Comparison of ENCODE assay signal across 14 cellular contexts in the genomic region with DNA sequence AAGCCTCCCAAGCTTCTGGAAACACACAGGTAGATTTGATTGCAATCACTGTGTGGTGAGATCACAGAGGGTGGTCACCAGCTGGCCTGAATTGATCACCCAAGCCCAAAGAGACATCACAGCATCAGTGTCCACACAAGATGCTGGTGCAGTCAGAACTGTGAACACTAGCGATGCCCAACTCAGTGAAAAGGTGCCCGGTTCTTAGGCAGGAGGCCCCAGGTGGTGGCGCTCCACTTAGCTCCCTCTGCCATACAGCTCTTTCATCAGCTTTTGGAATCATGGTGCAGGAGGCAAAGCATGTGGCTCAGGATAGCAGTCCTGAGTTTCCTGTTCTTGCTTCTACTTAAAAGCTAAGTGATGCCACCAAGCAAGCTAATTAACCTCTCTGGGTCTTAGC. TPM values are rescaled to one million over a fixed set of nuclear protein-coding genes. Genes with fewer than 3 reads are reported as not detected.
DNase-seq lines count a peak whose midpoint lies in the region; ATAC-seq, FAIRE-seq and TF ChIP-seq lines count a peak whose summit lies in the region.
"Had no signal": no experiment of that assay in that cellular context is flagged by ENCODE, and none has a peak within 500 bp of the region (broad histone marks: within the 10 kb centered on the region; RNA-seq: fewer than 3 reads in every experiment).

No MANE protein-coding gene starts in this region.

- H3K4me3 Mint-ChIP-seq in endodermal cell = no peak overlapping the region

- H3K4me1 ChIP-seq in HepG2 (ENCODE audit: insufficient read depth, low read length) (peaks cover 31% of the 10 kb centered on the region), right lobe of liver (peaks cover 0 to 36% (median 9%) of the 10 kb centered on the region in 4 donors), OCI-LY3 (ENCODE audit: low read length) (peaks cover 16% of the 10 kb centered on the region), endodermal cell (ENCODE audit: control insufficient read depth, insufficient read depth, low read length) (peaks cover 3% of the 10 kb centered on the region)

- H3K27ac ChIP-seq in HepG2 (ENCODE audit: extremely low read length, insufficient read depth, low read length) = no peak overlapping the region
- H3K27ac ChIP-seq in right lobe of liver = peak overlapping the region in 1 of 3 donors; percentile 66
- H3K27ac ChIP-seq in OCI-LY3 (ENCODE audit: low read length) = no peak overlapping the region
- no peak overlapping the region for H3K27ac ChIP-seq in endodermal cell (ENCODE audit: low read depth, low read length)
- H3K27ac ChIP-seq: BLaER1 had no signal

- no peak for ATAC-seq in HepG2
- ATAC-seq in right lobe of liver = no peak
- no peak for ATAC-seq in GM18868 (IDR thresholded peaks at IDR 0.05; ENCODE audit: unreplicated experiment)
- no peak for ATAC-seq in HG03280 (IDR thresholded peaks at IDR 0.05; ENCODE audit: unreplicated experiment)

- H3K9ac ChIP-seq in HepG2 (ENCODE audit: insufficient read depth, low read depth, low read length) = no peak overlapping the region
- no peak overlapping the region for H3K9ac ChIP-seq in OCI-LY3 (ENCODE audit: low read length)
- H3K9ac ChIP-seq in endodermal cell (ENCODE audit: extremely low read depth, low read length, poor library complexity, severe bottlenecking) = no peak overlapping the region
- H3K9ac ChIP-seq: BLaER1 had no signal

- H3K4me3 ChIP-seq in HepG2 (replicated peaks in 1 of 3; ENCODE audit: insufficient read depth in 1 of 3, low read depth in 2 of 3, low read length in 3 of 3) (no peak overlapping the region), right lobe of liver (no peak overlapping the region), OCI-LY3 (ENCODE audit: low read length) (no peak overlapping the region), endodermal cell (ENCODE audit: low read length) (no peak overlapping the region)
- H3K4me3 ChIP-seq: BLaER1 had no signal

- H3K27me3 ChIP-seq in HepG2 (ENCODE audit: control insufficient read depth in 1 of 2, insufficient read depth in 2 of 2, low read length in 2 of 2) (no peaks in the 10 kb centered on the region; a peak in 1 of 5 replicates), right lobe of liver (no peaks in the 10 kb centered on the region), OCI-LY3 (ENCODE audit: low read depth, low read length) (no peaks in the 10 kb centered on the region), endodermal cell (ENCODE audit: control insufficient read depth, insufficient read depth, low read length, poor library complexity, severe bottlenecking) (no peaks in the 10 kb centered on the region)
- H3K27me3 ChIP-seq: BLaER1 had no signal

- H3K36me3 Mint-ChIP-seq in endodermal cell (ENCODE audit: low read depth) = peaks cover 4% of the 10 kb centered on the region

- DNase-seq in HepG2 (ENCODE audit: low spot score) = no peak
- no peak for DNase-seq in right lobe of liver
- no peak for DNase-seq in endodermal cell
- DNase-seq in DMS79 treated with DMSO at 0.1 percent for 48 hours (lab: John Stamatoyannopoulos, UW) = no peak
- DNase-seq in DMS53 treated with DMSO at 0.1 percent for 48 hours (lab: John Stamatoyannopoulos, UW; ENCODE audit: unreplicated experiment) = no peak
- DNase-seq: KBM-7; NCI-H2171; stimulated activated CD4-positive, alpha-beta T cell treated with anti-CD3 and anti-CD28 coated beads, Interleukin-1b, Interleukin-23, amount 100 ng/mL, for 48 hours had no signal

- in situ Hi-C loops in HepG2 (cut with HindIII; ENCODE audit: extremely low pct_ligation_motif_present, low pct_unique_long_range_greater_than_20kb) = no loop called here

- no peak for TF ChIP-seq EP300 in HepG2 (IDR thresholded peaks at IDR 0.05; ENCODE audit: low read depth in 2 of 2, low read length in 2 of 2)
- no peak for TF ChIP-seq EP300 in HepG2 (CRISPR knock-in tag; IDR thresholded peaks at IDR 0.05; ENCODE audit: borderline replicate concordance)

- H3K4me2 ChIP-seq in HepG2 (ENCODE audit: low read depth, low read length) = no peak overlapping the region
- no peak overlapping the region for H3K4me2 ChIP-seq in OCI-LY3 (ENCODE audit: low read length)
- H3K4me2 ChIP-seq: BLaER1 had no signal

- peaks cover 0 to 20% of the 10 kb centered on the region in 2 experiments for H3K36me3 ChIP-seq in HepG2 (replicated peaks in 1 of 2; ENCODE audit: control insufficient read depth in 1 of 2, insufficient read depth in 2 of 2, low read length in 2 of 2)
- H3K36me3 ChIP-seq in right lobe of liver = no peaks in the 10 kb centered on the region
- H3K36me3 ChIP-seq in OCI-LY3 (replicated peaks; ENCODE audit: low read depth, low read length) = peaks cover 3% of the 10 kb centered on the region
- H3K36me3 ChIP-seq in endodermal cell (ENCODE audit: control insufficient read depth, insufficient read depth, low read length) = peaks cover 8% of the 10 kb centered on the region

- H3K79me2 ChIP-seq in HepG2 (ENCODE audit: insufficient read depth, low read length) (peaks cover 81% of the 10 kb centered on the region), OCI-LY3 (ENCODE audit: low read length) (peaks cover 98% of the 10 kb centered on the region)

- CTCF ChIA-PET in HepG2 (lab: Yijun Ruan, JAX; ENCODE audit: low intra/inter-chr PET ratio, low total read pairs) = no interaction called here

- POLR2A ChIA-PET in HepG2 (lab: Yijun Ruan, JAX) = interaction anchor here (1.2 to 1.3 kb wide), 2 partner anchors 11 to 33 kb away, joined by 3 read pairs; partner anchors contain the start of genes DGCR2 and ESS2

- peaks cover 19% of the 10 kb centered on the region for H3K4me1 Mint-ChIP-seq in endodermal cell

- no peak overlapping the region for H2AFZ ChIP-seq in HepG2 (ENCODE audit: low read length)
- H2AFZ ChIP-seq in OCI-LY3 (ENCODE audit: low read depth, low read length) = no peak overlapping the region

- no TSS peak for BruUV-seq in HepG2 (replicated peaks; lab: Mats Ljungman, UMichigan)

- H4K20me1 ChIP-seq in HepG2 (ENCODE audit: insufficient read depth, low read length) = peaks cover 53% of the 10 kb centered on the region
- peaks cover 84% of the 10 kb centered on the region for H4K20me1 ChIP-seq in OCI-LY3 (ENCODE audit: insufficient read depth, low read length)

- no peak for TF ChIP-seq RAD21 in HepG2 (CRISPR knock-in tag; IDR thresholded peaks at IDR 0.05)

- FAIRE-seq in HepG2 (lab: Jason Lieb, UNC) = no peak
- FAIRE-seq: frontal cortex had no signal

- TF ChIP-seq CTCF in HepG2 (CRISPR knock-in tag; IDR thresholded peaks at IDR 0.05) = no peak
- no peak for TF ChIP-seq CTCF in right lobe of liver (IDR thresholded peaks at IDR 0.05)
- peak; percentile 8; the same call in 1 of the 2 replicates for TF ChIP-seq CTCF in OCI-LY3 (IDR thresholded peaks at IDR 0.05; ENCODE audit: low read depth, low read length)
- peak; percentile 32 for TF ChIP-seq CTCF in endodermal cell (conservative IDR thresholded peaks at IDR 0.05)

- H3K27ac Mint-ChIP-seq in endodermal cell = peak overlapping the region; percentile 76

- H3K9me3 ChIP-seq in HepG2 (ENCODE audit: low read length) (no peaks in the 10 kb centered on the region), right lobe of liver (no peaks in the 10 kb centered on the region), OCI-LY3 (ENCODE audit: insufficient read depth, low read length) (no peaks in the 10 kb centered on the region), endodermal cell (ENCODE audit: control insufficient read depth, low read length) (no peaks in the 10 kb centered on the region)
- H3K9me3 ChIP-seq: BLaER1 had no signal

- intact Hi-C loops in HepG2 (cut with micrococcal nuclease; ENCODE audit: unreplicated experiment) = no loop called here
- intact Hi-C loops in right lobe of liver (cut with DNase I) = no loop called here

- WGBS in HepG2 (ENCODE audit: low lambda C conversion rate) = 100% methylated on average over 2 of the region's 3 CpGs
- WGBS in right lobe of liver (ENCODE audit: insufficient coverage, low coverage, low lambda C conversion rate, missing lambda C conversion rate) = no CpG with 5 or more reads among the region's 3 CpGs
- 84 to 95% methylated on average over 3 of the region's 3 CpGs for WGBS in endodermal cell (ENCODE audit: insufficient coverage in 1 of 2, insufficient read length in 1 of 2), 2 experiments

- no peaks in the 10 kb centered on the region for H3K9me3 Mint-ChIP-seq in endodermal cell

- no peaks in the 10 kb centered on the region for H3K27me3 Mint-ChIP-seq in endodermal cell (ENCODE audit: insufficient read depth)

- TF ChIP-seq POLR2A in HepG2 (IDR thresholded peaks at IDR 0.05; ENCODE audit: insufficient read depth in 1 of 2, low read depth in 2 of 2, low read length in 2 of 2) (no peak), right lobe of liver (IDR thresholded peaks at IDR 0.05) (no peak)

RNA-seq across cellular contexts. Expression of gene DGCR2, which starts 11.1 kb away (rescaled TPM):
- total RNA-seq in HepG2 (2016; rRNA removed; fragmentation: Illumina TruSeq; extraction: Trizol) = 13.1 and 35.3 TPM in 2 replicates
- total RNA-seq in HepG2 (2016; cell fraction: cytosol; rRNA removed; fragmentation: Illumina TruSeq; extraction: Trizol; ENCODE audit: low read depth) = 3.2 and 3.3 TPM in 2 replicates
- 11.4 and 34.3 TPM in 2 replicates for total RNA-seq in HepG2 (2016; cell fraction: insoluble cytoplasmic fraction; rRNA removed; fragmentation: Illumina TruSeq; extraction: Trizol)
- total RNA-seq in HepG2 (2016; cell fraction: membrane; rRNA removed; fragmentation: Illumina TruSeq; extraction: Trizol) = 7.2 and 7.5 TPM in 2 replicates
- 34.8 and 37.6 TPM in 2 replicates for total RNA-seq in HepG2 (2016; cell fraction: nucleus; rRNA removed; fragmentation: Illumina TruSeq; extraction: Trizol)
- 23.1 and 27.6 TPM in 2 replicates for polyA plus RNA-seq in HepG2 (2011; rRNA removed)
- 25.5 and 27.7 TPM in 2 replicates for polyA plus RNA-seq in HepG2 (2011; cell fraction: cytosol; rRNA removed)
- 29.9 and 34.4 TPM in 2 replicates for polyA plus RNA-seq in HepG2 (2011; cell fraction: nucleus; rRNA removed)
- 25.6 and 27.4 TPM in 2 replicates for polyA plus RNA-seq in HepG2 (2012)
- 1.5 TPM in 2 replicates for polyA plus RNA-seq in HepG2 (2016; cell fraction: cytosol; fragmentation: Illumina TruSeq; extraction: Trizol; ENCODE audit: low read depth)
- polyA plus RNA-seq in HepG2 (2016; cell fraction: insoluble cytoplasmic fraction; fragmentation: Illumina TruSeq; extraction: Trizol; ENCODE audit: low read depth) = 10.5 and 13.9 TPM in 2 replicates
- polyA plus RNA-seq in HepG2 (2016; cell fraction: membrane; fragmentation: Illumina TruSeq; extraction: Trizol; ENCODE audit: low read depth) = 3.2 and 3.5 TPM in 2 replicates
- polyA plus RNA-seq in HepG2 (2016; cell fraction: nucleus; fragmentation: Illumina TruSeq; extraction: Trizol; ENCODE audit: insufficient read depth, low read depth) = 46.9 and 47.1 TPM in 2 replicates
- polyA minus RNA-seq in HepG2 (2011; rRNA and poly(A)+ RNA removed; ENCODE audit: low replicate concordance) = 21.9 and 57.1 TPM in 2 replicates
- polyA minus RNA-seq in HepG2 (2011; cell fraction: cytosol; rRNA and poly(A)+ RNA removed) = 20.8 and 23.5 TPM in 2 replicates
- polyA minus RNA-seq in HepG2 (2011; cell fraction: nucleus; rRNA and poly(A)+ RNA removed) = 18.0 and 21.3 TPM in 2 replicates
- 10 to 100 TPM; 19.8 to 31.7 (median 24.7) TPM for total RNA-seq in right lobe of liver
- 10 to 100 TPM; 54.6 to 62.9 TPM for total RNA-seq in endodermal cell
- polyA plus RNA-seq in endodermal cell (2013, experiment 1 of 2) = 47.4 TPM
- polyA plus RNA-seq in endodermal cell (2013, experiment 2 of 2) = 41.6 TPM

RNA-seq across cellular contexts. Expression of gene TSSK2, which starts 20.0 kb away (rescaled TPM):
- not detected in 2 replicates for total RNA-seq in HepG2 (2016; rRNA removed; fragmentation: Illumina TruSeq; extraction: Trizol)
- total RNA-seq in HepG2 (2016; cell fraction: cytosol; rRNA removed; fragmentation: Illumina TruSeq; extraction: Trizol; ENCODE audit: low read depth) = not detected in 2 replicates
- not detected in 2 replicates for total RNA-seq in HepG2 (2016; cell fraction: insoluble cytoplasmic fraction; rRNA removed; fragmentation: Illumina TruSeq; extraction: Trizol)
- not detected in 2 replicates for total RNA-seq in HepG2 (2016; cell fraction: membrane; rRNA removed; fragmentation: Illumina TruSeq; extraction: Trizol)
- not detected in 2 replicates for total RNA-seq in HepG2 (2016; cell fraction: nucleus; rRNA removed; fragmentation: Illumina TruSeq; extraction: Trizol)
- not detected in 2 replicates for polyA plus RNA-seq in HepG2 (2011; rRNA removed)
- not detected in 2 replicates for polyA plus RNA-seq in HepG2 (2011; cell fraction: cytosol; rRNA removed)
- not detected in 2 replicates for polyA plus RNA-seq in HepG2 (2011; cell fraction: nucleus; rRNA removed)
- polyA plus RNA-seq in HepG2 (2012) = not detected in 2 replicates
- not detected in 2 replicates for polyA plus RNA-seq in HepG2 (2016; cell fraction: cytosol; fragmentation: Illumina TruSeq; extraction: Trizol; ENCODE audit: low read depth)
- polyA plus RNA-seq in HepG2 (2016; cell fraction: insoluble cytoplasmic fraction; fragmentation: Illumina TruSeq; extraction: Trizol; ENCODE audit: low read depth) = not detected in 2 replicates
- not detected in 2 replicates for polyA plus RNA-seq in HepG2 (2016; cell fraction: membrane; fragmentation: Illumina TruSeq; extraction: Trizol; ENCODE audit: low read depth)
- polyA plus RNA-seq in HepG2 (2016; cell fraction: nucleus; fragmentation: Illumina TruSeq; extraction: Trizol; ENCODE audit: insufficient read depth, low read depth) = not detected in 2 replicates
- not detected in 2 replicates for polyA minus RNA-seq in HepG2 (2011; rRNA and poly(A)+ RNA removed; ENCODE audit: low replicate concordance)
- not detected in 2 replicates for polyA minus RNA-seq in HepG2 (2011; cell fraction: cytosol; rRNA and poly(A)+ RNA removed)
- polyA minus RNA-seq in HepG2 (2011; cell fraction: nucleus; rRNA and poly(A)+ RNA removed) = not detected in 2 replicates
- total RNA-seq in right lobe of liver = not detected
- total RNA-seq in endodermal cell = not detected
- polyA plus RNA-seq in endodermal cell (2013, experiment 1 of 2) = not detected
- polyA plus RNA-seq in endodermal cell (2013, experiment 2 of 2) = not detected
- total RNA-seq: frontal cortex, pulmonary artery endothelial cell had no signal

RNA-seq across cellular contexts. Expression of gene ESS2, which starts 33.3 kb away (rescaled TPM):
- total RNA-seq in HepG2 (2016; rRNA removed; fragmentation: Illumina TruSeq; extraction: Trizol) (7.6 and 8.9 TPM in 2 replicates), right lobe of liver (1 to 10 TPM; 4.8 to 9.2 (median 5.4) TPM), endodermal cell (10 to 100 TPM; 14.5 to 14.8 TPM)
- 1.4 and 1.9 TPM in 2 replicates for total RNA-seq in HepG2 (2016; cell fraction: cytosol; rRNA removed; fragmentation: Illumina TruSeq; extraction: Trizol; ENCODE audit: low read depth)
- total RNA-seq in HepG2 (2016; cell fraction: insoluble cytoplasmic fraction; rRNA removed; fragmentation: Illumina TruSeq; extraction: Trizol) = 7.9 and 8.1 TPM in 2 replicates
- 4.1 and 4.3 TPM in 2 replicates for total RNA-seq in HepG2 (2016; cell fraction: membrane; rRNA removed; fragmentation: Illumina TruSeq; extraction: Trizol)
- total RNA-seq in HepG2 (2016; cell fraction: nucleus; rRNA removed; fragmentation: Illumina TruSeq; extraction: Trizol) = 4.9 and 6.3 TPM in 2 replicates
- polyA plus RNA-seq in HepG2 (2011; rRNA removed) = 7.7 and 9.4 TPM in 2 replicates
- 6.7 and 9.6 TPM in 2 replicates for polyA plus RNA-seq in HepG2 (2011; cell fraction: cytosol; rRNA removed)
- 18.1 and 19.0 TPM in 2 replicates for polyA plus RNA-seq in HepG2 (2011; cell fraction: nucleus; rRNA removed)
- 6.1 and 7.0 TPM in 2 replicates for polyA plus RNA-seq in HepG2 (2012)
- polyA plus RNA-seq in HepG2 (2016; cell fraction: cytosol; fragmentation: Illumina TruSeq; extraction: Trizol; ENCODE audit: low read depth) = 2.1 and 2.6 TPM in 2 replicates
- polyA plus RNA-seq in HepG2 (2016; cell fraction: insoluble cytoplasmic fraction; fragmentation: Illumina TruSeq; extraction: Trizol; ENCODE audit: low read depth) = 9.6 and 10.8 TPM in 2 replicates
- 3.7 and 3.8 TPM in 2 replicates for polyA plus RNA-seq in HepG2 (2016; cell fraction: membrane; fragmentation: Illumina TruSeq; extraction: Trizol; ENCODE audit: low read depth)
- 17.9 and 18.0 TPM in 2 replicates for polyA plus RNA-seq in HepG2 (2016; cell fraction: nucleus; fragmentation: Illumina TruSeq; extraction: Trizol; ENCODE audit: insufficient read depth, low read depth)
- polyA minus RNA-seq in HepG2 (2011; rRNA and poly(A)+ RNA removed; ENCODE audit: low replicate concordance) = 5.0 and 5.6 TPM in 2 replicates
- polyA minus RNA-seq in HepG2 (2011; cell fraction: cytosol; rRNA and poly(A)+ RNA removed) = 3.7 and 4.4 TPM in 2 replicates
- 4.8 and 6.2 TPM in 2 replicates for polyA minus RNA-seq in HepG2 (2011; cell fraction: nucleus; rRNA and poly(A)+ RNA removed)
- 17.1 TPM for polyA plus RNA-seq in endodermal cell (2013, experiment 1 of 2)
- polyA plus RNA-seq in endodermal cell (2013, experiment 2 of 2) = 15.0 TPM

RNA-seq across cellular contexts. Expression of gene GSC2, which starts 39.0 kb away (rescaled TPM):
- total RNA-seq in HepG2 (2016; rRNA removed; fragmentation: Illumina TruSeq; extraction: Trizol) (not detected in 2 replicates), right lobe of liver (not detected), endodermal cell (not detected)
- not detected in 2 replicates for total RNA-seq in HepG2 (2016; cell fraction: cytosol; rRNA removed; fragmentation: Illumina TruSeq; extraction: Trizol; ENCODE audit: low read depth)
- not detected in 2 replicates for total RNA-seq in HepG2 (2016; cell fraction: insoluble cytoplasmic fraction; rRNA removed; fragmentation: Illumina TruSeq; extraction: Trizol)
- total RNA-seq in HepG2 (2016; cell fraction: membrane; rRNA removed; fragmentation: Illumina TruSeq; extraction: Trizol) = not detected in 2 replicates
- total RNA-seq in HepG2 (2016; cell fraction: nucleus; rRNA removed; fragmentation: Illumina TruSeq; extraction: Trizol) = not detected in 2 replicates
- polyA plus RNA-seq in HepG2 (2011; rRNA removed) = not detected in 2 replicates
- not detected in 2 replicates for polyA plus RNA-seq in HepG2 (2011; cell fraction: cytosol; rRNA removed)
- polyA plus RNA-seq in HepG2 (2011; cell fraction: nucleus; rRNA removed) = not detected in 2 replicates
- polyA plus RNA-seq in HepG2 (2012) = not detected in 2 replicates
- not detected in 2 replicates for polyA plus RNA-seq in HepG2 (2016; cell fraction: cytosol; fragmentation: Illumina TruSeq; extraction: Trizol; ENCODE audit: low read depth)
- not detected in 2 replicates for polyA plus RNA-seq in HepG2 (2016; cell fraction: insoluble cytoplasmic fraction; fragmentation: Illumina TruSeq; extraction: Trizol; ENCODE audit: low read depth)
- polyA plus RNA-seq in HepG2 (2016; cell fraction: membrane; fragmentation: Illumina TruSeq; extraction: Trizol; ENCODE audit: low read depth) = not detected in 2 replicates
- not detected in 2 replicates for polyA plus RNA-seq in HepG2 (2016; cell fraction: nucleus; fragmentation: Illumina TruSeq; extraction: Trizol; ENCODE audit: insufficient read depth, low read depth)
- polyA minus RNA-seq in HepG2 (2011; rRNA and poly(A)+ RNA removed; ENCODE audit: low replicate concordance) = not detected in 2 replicates
- polyA minus RNA-seq in HepG2 (2011; cell fraction: cytosol; rRNA and poly(A)+ RNA removed) = not detected in 2 replicates
- polyA minus RNA-seq in HepG2 (2011; cell fraction: nucleus; rRNA and poly(A)+ RNA removed) = not detected in 2 replicates
- not detected for polyA plus RNA-seq in endodermal cell (2013, experiment 1 of 2)
- polyA plus RNA-seq in endodermal cell (2013, experiment 2 of 2) = not detected
- total RNA-seq: frontal cortex had no signal

Comparison
In these comparisons a context has a peak if more than half of its experiments do, and no peak if none do; other contexts are left out.
1. CTCF ChIP-seq: peak in OCI-LY3 (single experiment) and endodermal cell (single experiment); none in HepG2 (single experiment) and right lobe of liver (0 of 4).